Comparison of ENCODE assay signal across 9 cellular contexts in genomic region chr3:52311567-52312119, GRCh38. TPM values are rescaled to one million over a fixed set of nuclear protein-coding genes. Genes with fewer than 3 reads are reported as not detected.
A peak's percentile ranks its signal among the peaks of the same experiment; 100 is the strongest.
DNase-seq lines count a peak whose midpoint lies in the region; ATAC-seq and TF ChIP-seq lines count a peak whose summit lies in the region.
"Had no signal": no experiment of that assay in that cellular context is flagged by ENCODE, and none has a peak within 500 bp of the region (broad histone marks: within the 10 kb centered on the region; RNA-seq: fewer than 3 reads in every experiment).

No MANE protein-coding gene starts in this region.

- CTCF ChIA-PET in CD8-positive, alpha-beta T cell (lab: Charles Lee), result no interaction called here
- CTCF ChIA-PET in RWPE1 (lab: Yijun Ruan, JAX), result no interaction called here

- H3K9me3 Mint-ChIP-seq in CD8-positive, alpha-beta T cell, result no peaks in the 10 kb centered on the region
- peaks cover 18% of the 10 kb centered on the region for H3K9me3 Mint-ChIP-seq in glutamatergic neuron (ENCODE audit: unreplicated experiment)
- H3K9me3 Mint-ChIP-seq: activated naive CD8-positive, alpha-beta T cell treated with anti-CD3 and anti-CD28 coated beads, Interleukin-2, amount 50 U/mL, for 24 hours had no signal

- H3K27me3 ChIP-seq in CD8-positive, alpha-beta T cell (ENCODE audit: insufficient read depth, low read length), result no peaks in the 10 kb centered on the region

- no peaks in the 10 kb centered on the region for H3K27me3 Mint-ChIP-seq in CD8-positive, alpha-beta T cell (ENCODE audit: low read depth)
- H3K27me3 Mint-ChIP-seq in glutamatergic neuron (ENCODE audit: unreplicated experiment), result peaks cover 17% of the 10 kb centered on the region
- H3K27me3 Mint-ChIP-seq: activated naive CD8-positive, alpha-beta T cell treated with anti-CD3 and anti-CD28 coated beads, Interleukin-2, amount 50 U/mL, for 24 hours had no signal

- TF ChIP-seq CTCF in CD8-positive, alpha-beta T cell (IDR thresholded peaks at IDR 0.05), result no peak
- TF ChIP-seq CTCF in glutamatergic neuron (IDR thresholded peaks at IDR 0.05; ENCODE audit: partially characterized antibody, unreplicated experiment), result no peak
- no peak for TF ChIP-seq CTCF in RWPE1 (conservative IDR thresholded peaks at IDR 0.05; ENCODE audit: low read depth)

- intact Hi-C loops in CD8-positive, alpha-beta T cell (cut with DNase I, micrococcal nuclease), result no loop called here

- POLR2A ChIA-PET in CD8-positive, alpha-beta T cell (lab: Charles Lee), result no interaction called here
- POLR2A ChIA-PET in RWPE1 (lab: Yijun Ruan, JAX; ENCODE audit: low non-redundant PET), result no interaction called here

- H3K9me3 ChIP-seq in CD8-positive, alpha-beta T cell (ENCODE audit: low read length), result no peaks in the 10 kb centered on the region

- peaks cover 5% of the 10 kb centered on the region for H3K36me3 ChIP-seq in CD8-positive, alpha-beta T cell (ENCODE audit: insufficient read depth, low read length)

- no peak overlapping the region for H3K4me3 ChIP-seq in CD8-positive, alpha-beta T cell (ENCODE audit: low read depth, low read length)

- no peak overlapping the region for H3K4me3 Mint-ChIP-seq in CD8-positive, alpha-beta T cell
- H3K4me3 Mint-ChIP-seq in glutamatergic neuron (ENCODE audit: unreplicated experiment), result no peak overlapping the region
- H3K4me3 Mint-ChIP-seq: activated naive CD8-positive, alpha-beta T cell treated with anti-CD3 and anti-CD28 coated beads, Interleukin-2, amount 50 U/mL, for 24 hours had no signal

- peak overlapping the region; percentile 38 for H3K27ac ChIP-seq in CD8-positive, alpha-beta T cell (ENCODE audit: low read depth, low read length)
- H3K27ac ChIP-seq in RWPE1, result no peak overlapping the region

- peaks cover 28% of the 10 kb centered on the region for H3K4me1 ChIP-seq in CD8-positive, alpha-beta T cell (ENCODE audit: insufficient read depth, low read length)

- H3K27ac Mint-ChIP-seq in CD8-positive, alpha-beta T cell, result no peak overlapping the region
- peak overlapping the region; percentile 94 for H3K27ac Mint-ChIP-seq in glutamatergic neuron (ENCODE audit: unreplicated experiment)

- peak in 1 of 7 experiments; percentile 1 for DNase-seq in CD8-positive, alpha-beta T cell
- DNase-seq in NCI-H1105 (lab: John Stamatoyannopoulos, UW), result peak; percentile 71
- peak; percentile 61 for DNase-seq in SHP77 treated with DMSO at 0.1 percent for 48 hours (lab: John Stamatoyannopoulos, UW)
- peak; percentile 90 for DNase-seq in glutamatergic neuron
- DNase-seq in inferior parietal cortex (ENCODE audit: extremely low spot score), result no peak
- no peak for DNase-seq in RWPE1 (ENCODE audit: low spot score)

- no peak for ATAC-seq in CD8-positive, alpha-beta T cell
- ATAC-seq in GM18511 (IDR thresholded peaks at IDR 0.05; ENCODE audit: unreplicated experiment) (no peak), HG03378 (IDR thresholded peaks at IDR 0.05; ENCODE audit: unreplicated experiment) (no peak)

- H3K4me1 Mint-ChIP-seq in CD8-positive, alpha-beta T cell (ENCODE audit: low read depth), result peaks cover 34% of the 10 kb centered on the region
- H3K4me1 Mint-ChIP-seq in glutamatergic neuron (ENCODE audit: low read depth, unreplicated experiment), result peaks cover 43% of the 10 kb centered on the region

- peaks cover 17% of the 10 kb centered on the region for H3K36me3 Mint-ChIP-seq in CD8-positive, alpha-beta T cell
- no peaks in the 10 kb centered on the region for H3K36me3 Mint-ChIP-seq in glutamatergic neuron (ENCODE audit: unreplicated experiment)

RNA-seq across cellular contexts. Expression of gene DNAH1, which starts 4.5 kb away (rescaled TPM):
- total RNA-seq in CD8-positive, alpha-beta T cell, result 10 to 100 TPM; 42.2 to 45.5 TPM
- total RNA-seq in glutamatergic neuron (ENCODE audit: unreplicated experiment), result 8.9 TPM

RNA-seq across cellular contexts. Expression of gene GLYCTK, which starts 24.0 kb away (rescaled TPM):
- total RNA-seq in CD8-positive, alpha-beta T cell, result 10 to 100 TPM; 27.1 to 28.1 TPM
- total RNA-seq in glutamatergic neuron (ENCODE audit: unreplicated experiment), result 7.5 TPM

RNA-seq across cellular contexts. Expression of gene WDR82, which starts 33.2 kb away (rescaled TPM):
- 100 to 1,000 TPM; 115 to 117 TPM for total RNA-seq in CD8-positive, alpha-beta T cell
- total RNA-seq in glutamatergic neuron (ENCODE audit: unreplicated experiment), result 118 TPM

Comparison
In these comparisons a context has a peak if more than half of its experiments do, and no peak if none do; other contexts are left out.
1. DNase-seq: peak in NCI-H1105 (single experiment), SHP77 treated with DMSO at 0.1 percent for 48 hours (single experiment) and glutamatergic neuron (single experiment); none in inferior parietal cortex (single experiment) and RWPE1 (single experiment).